Comparison of ENCODE assay signal across 9 cellular contexts in genomic region chr12:27970981-27971489, GRCh38. TPM values are rescaled to one million over a fixed set of nuclear protein-coding genes. Genes with fewer than 3 reads are reported as not detected.
A peak's percentile ranks its signal among the peaks of the same experiment; 100 is the strongest.
DNase-seq lines count a peak whose midpoint lies in the region; ATAC-seq, FAIRE-seq and TF ChIP-seq lines count a peak whose summit lies in the region.
"Had no signal": no experiment of that assay in that cellular context is flagged by ENCODE, and none has a peak within 500 bp of the region (broad histone marks: within the 10 kb centered on the region; RNA-seq: fewer than 3 reads in every experiment).

No MANE protein-coding gene starts in this region.

- TF ChIP-seq CTCF in choroid plexus epithelial cell (conservative IDR thresholded peaks at IDR 0.05; ENCODE audit: low read depth, low read length) (no peak), HepG2 (CRISPR knock-in tag; IDR thresholded peaks at IDR 0.05) (no peak), testis (IDR thresholded peaks at IDR 0.05) (no peak)

- H3K9me3 ChIP-seq in HepG2 (ENCODE audit: low read length) (no peaks in the 10 kb centered on the region), testis (no peaks in the 10 kb centered on the region)

- H3K27me3 ChIP-seq in HepG2 (ENCODE audit: control insufficient read depth in 1 of 2, insufficient read depth in 2 of 2, low read length in 2 of 2) (peaks cover 0 to 63% of the 10 kb centered on the region in 2 experiments; a peak in 4 of 5 replicates), testis (no peaks in the 10 kb centered on the region)

- H3K36me3 Mint-ChIP-seq in T-helper 2 cell treated with Interferon-gamma antibody and Interleukin-4, amounts not matched to agents 5 μg/mL and 100 μg/mL, for 36 hours (ENCODE audit: low read depth), result peaks cover 1% of the 10 kb centered on the region

- POLR2A ChIA-PET in HepG2 (lab: Yijun Ruan, JAX), result no interaction called here

- ATAC-seq in HepG2 (peak; percentile 16; the same call in 2 of the 3 replicates), HG03469 (IDR thresholded peaks at IDR 0.05; ENCODE audit: unreplicated experiment) (no peak)

- H2AFZ ChIP-seq in HepG2 (ENCODE audit: low read length), result no peak overlapping the region

- no peaks in the 10 kb centered on the region for H3K9me3 Mint-ChIP-seq in T-helper 2 cell treated with Interferon-gamma antibody and Interleukin-4, amounts not matched to agents 5 μg/mL and 100 μg/mL, for 36 hours

- H3K4me3 ChIP-seq in choroid plexus epithelial cell (ENCODE audit: low read depth, low read length) (peak overlapping the region; percentile 65), HepG2 (replicated peaks in 1 of 3; ENCODE audit: insufficient read depth in 1 of 3, low read depth in 2 of 3, low read length in 3 of 3) (peak overlapping the region in 2 of 3 experiments; percentile 33 to 65; a peak in 2 of 6 replicates), testis (peak overlapping the region in 1 of 2 donors; percentile 57)

- 23% methylated on average over 6 of the region's 18 CpGs for WGBS in HepG2 (ENCODE audit: low lambda C conversion rate)
- 28 to 30% methylated on average over 18 of the region's 18 CpGs for WGBS in testis, 2 donors

- TF ChIP-seq EP300 in HepG2 (IDR thresholded peaks at IDR 0.05; ENCODE audit: low read depth in 2 of 2, low read length in 2 of 2) (no peak), HepG2 (CRISPR knock-in tag; IDR thresholded peaks at IDR 0.05; ENCODE audit: borderline replicate concordance) (no peak)

- BruUV-seq in HepG2 (replicated peaks; lab: Mats Ljungman, UMichigan), result no TSS peak

- no peaks in the 10 kb centered on the region for H3K79me2 ChIP-seq in HepG2 (ENCODE audit: insufficient read depth, low read length)

- CTCF ChIA-PET in HepG2 (lab: Yijun Ruan, JAX; ENCODE audit: low intra/inter-chr PET ratio, low total read pairs), result no interaction called here

- no peak overlapping the region for H3K9ac ChIP-seq in HepG2 (ENCODE audit: insufficient read depth, low read depth, low read length)

- no peak for FAIRE-seq in HepG2 (lab: Jason Lieb, UNC)

- H3K27ac ChIP-seq in HepG2 (ENCODE audit: extremely low read length, insufficient read depth, low read length) (no peak overlapping the region), testis (no peak overlapping the region)

- H3K36me3 ChIP-seq in HepG2 (replicated peaks in 1 of 2; ENCODE audit: control insufficient read depth in 1 of 2, insufficient read depth in 2 of 2, low read length in 2 of 2) (no peaks in the 10 kb centered on the region), testis (ENCODE audit: low read depth, missing control alignments) (no peaks in the 10 kb centered on the region)

- H3K27me3 Mint-ChIP-seq in T-helper 2 cell treated with Interferon-gamma antibody and Interleukin-4, amounts not matched to agents 5 μg/mL and 100 μg/mL, for 36 hours (ENCODE audit: low read depth), result peaks cover 89% of the 10 kb centered on the region

- H3K4me1 Mint-ChIP-seq in T-helper 2 cell treated with Interferon-gamma antibody and Interleukin-4, amounts not matched to agents 5 μg/mL and 100 μg/mL, for 36 hours (ENCODE audit: low read depth), result peaks cover 14% of the 10 kb centered on the region

- no peak overlapping the region for H3K27ac Mint-ChIP-seq in T-helper 2 cell treated with Interferon-gamma antibody and Interleukin-4, amounts not matched to agents 5 μg/mL and 100 μg/mL, for 36 hours

- intact Hi-C loops in HepG2 (cut with micrococcal nuclease; ENCODE audit: unreplicated experiment), result loop anchor here (10.0 kb wide), 1 partner anchor 904 kb away; no protein-coding TSS in a partner anchor
- intact Hi-C loops in testis (cut with DNase I; ENCODE audit: low total_unique reads), result no loop called here

- DNase-seq in T-helper 2 cell treated with Interferon-gamma antibody and Interleukin-4, amounts not matched to agents 5 μg/mL and 100 μg/mL, for 36 hours (ENCODE audit: low spot score), result no peak
- DNase-seq in T-helper 2 cell (no peak), choroid plexus epithelial cell (ENCODE audit: low read depth) (peak; percentile 18), HepG2 (ENCODE audit: low spot score) (no peak), testis (peak; percentile 25), NOMO-1 treated with dmso at 0.1 percent for 144 hours (lab: John Stamatoyannopoulos, UW; ENCODE audit: unreplicated experiment) (no peak), germinal center (ENCODE audit: low spot score) (no peak)
- DNase-seq: NCI-H1048 had no signal

- TF ChIP-seq POLR2A in HepG2 (IDR thresholded peaks at IDR 0.05; ENCODE audit: insufficient read depth in 1 of 2, low read depth in 2 of 2, low read length in 2 of 2), result no peak
- no peak for TF ChIP-seq POLR2A in testis (IDR thresholded peaks at IDR 0.05)

- in situ Hi-C loops in HepG2 (cut with HindIII; ENCODE audit: extremely low pct_ligation_motif_present, low pct_unique_long_range_greater_than_20kb), result no loop called here

- H3K4me3 Mint-ChIP-seq in T-helper 2 cell treated with Interferon-gamma antibody and Interleukin-4, amounts not matched to agents 5 μg/mL and 100 μg/mL, for 36 hours, result peak overlapping the region; percentile 45

- H4K20me1 ChIP-seq in HepG2 (ENCODE audit: insufficient read depth, low read length), result no peaks in the 10 kb centered on the region

- peak overlapping the region; percentile 87 for H3K4me2 ChIP-seq in HepG2 (ENCODE audit: low read depth, low read length)

- no peak for TF ChIP-seq RAD21 in HepG2 (CRISPR knock-in tag; IDR thresholded peaks at IDR 0.05)

- H3K4me1 ChIP-seq in HepG2 (ENCODE audit: insufficient read depth, low read length) (peaks cover 28% of the 10 kb centered on the region), testis (peaks cover 30% of the 10 kb centered on the region)

TF ChIP-seq in HepG2, 621 proteins besides CTCF, POLR2A, EP300 and RAD21 (continues in another document):
- TF ChIP-seq NFIB (CRISPR knock-in tag; IDR thresholded peaks at IDR 0.05; ENCODE audit: borderline replicate concordance) (no peak), HDAC6 (IDR thresholded peaks at IDR 0.05; ENCODE audit: low read depth, low read length) (no peak), ZNF598 (CRISPR knock-in tag; IDR thresholded peaks at IDR 0.05; ENCODE audit: borderline replicate concordance) (no peak), ZNF800 (CRISPR knock-in tag; IDR thresholded peaks at IDR 0.05) (peak; percentile 51; the same call in 1 of the 2 replicates)

RNA-seq across cellular contexts. Expression of gene PTHLH, which starts 1.5 kb away (rescaled TPM):
- total RNA-seq in HepG2 (2016; rRNA removed; fragmentation: Illumina TruSeq; extraction: Trizol) (not detected in 2 replicates), testis (under 1 TPM; 0.47 to 0.50 TPM)
- total RNA-seq in HepG2 (2016; cell fraction: cytosol; rRNA removed; fragmentation: Illumina TruSeq; extraction: Trizol; ENCODE audit: low read depth), result not detected in 2 replicates
- not detected in 2 replicates for total RNA-seq in HepG2 (2016; cell fraction: insoluble cytoplasmic fraction; rRNA removed; fragmentation: Illumina TruSeq; extraction: Trizol)
- total RNA-seq in HepG2 (2016; cell fraction: membrane; rRNA removed; fragmentation: Illumina TruSeq; extraction: Trizol), result not detected in 2 replicates
- total RNA-seq in HepG2 (2016; cell fraction: nucleus; rRNA removed; fragmentation: Illumina TruSeq; extraction: Trizol), result not detected in 2 replicates
- polyA plus RNA-seq in HepG2 (2011; rRNA removed) (0.22 and 0.31 TPM in 2 replicates), testis (ENCODE audit: insufficient read depth, low read depth, low replicate concordance) (2.5 TPM)
- 0.21 and 0.32 TPM in 2 replicates for polyA plus RNA-seq in HepG2 (2011; cell fraction: cytosol; rRNA removed)
- 0.16 and 0.19 TPM in 2 replicates for polyA plus RNA-seq in HepG2 (2011; cell fraction: nucleus; rRNA removed)
- polyA plus RNA-seq in HepG2 (2012), result 0.40 and 0.56 TPM in 2 replicates
- not detected in 2 replicates for polyA plus RNA-seq in HepG2 (2016; cell fraction: cytosol; fragmentation: Illumina TruSeq; extraction: Trizol; ENCODE audit: low read depth)
- polyA plus RNA-seq in HepG2 (2016; cell fraction: insoluble cytoplasmic fraction; fragmentation: Illumina TruSeq; extraction: Trizol; ENCODE audit: low read depth), result not detected in 2 replicates
- polyA plus RNA-seq in HepG2 (2016; cell fraction: membrane; fragmentation: Illumina TruSeq; extraction: Trizol; ENCODE audit: low read depth), result not detected in 2 replicates
- not detected in 2 replicates for polyA plus RNA-seq in HepG2 (2016; cell fraction: nucleus; fragmentation: Illumina TruSeq; extraction: Trizol; ENCODE audit: insufficient read depth, low read depth)
- polyA minus RNA-seq in HepG2 (2011; rRNA and poly(A)+ RNA removed; ENCODE audit: low replicate concordance), result not detected in 2 replicates
- polyA minus RNA-seq in HepG2 (2011; cell fraction: cytosol; rRNA and poly(A)+ RNA removed), result not detected in 2 replicates
- polyA minus RNA-seq in HepG2 (2011; cell fraction: nucleus; rRNA and poly(A)+ RNA removed), result 0.50 TPM in 1 of 2 replicates, not detected in the other

Comparison
In these comparisons a context has a peak if more than half of its experiments do, and no peak if none do; other contexts are left out.
1. DNase-seq: peak in choroid plexus epithelial cell (single experiment) and testis (single experiment); none in T-helper 2 cell treated with Interferon-gamma antibody and Interleukin-4, amounts not matched to agents 5 μg/mL and 100 μg/mL, for 36 hours (single experiment), T-helper 2 cell (0 of 5), HepG2 (single experiment), NOMO-1 treated with dmso at 0.1 percent for 144 hours (single experiment) and germinal center (single experiment).